In genomic region chr13:25977216-25977615, GRCh38 we compare ENCODE assay signal across 13 cellular contexts.
DNase-seq lines count a peak whose midpoint lies in the region; ATAC-seq and TF ChIP-seq lines count a peak whose summit lies in the region.
"Had no signal": no experiment of that assay in that cellular context is flagged by ENCODE, and none has a peak within 500 bp of the region (broad histone marks: within the 10 kb centered on the region; RNA-seq: fewer than 3 reads in every experiment).

No MANE protein-coding gene starts in this region.

- H3K4me1 Mint-ChIP-seq in activated CD8-positive, alpha-beta T cell treated with anti-CD3 and anti-CD28 coated beads for 36 hours (ENCODE audit: low read depth), result peaks cover 33% of the 10 kb centered on the region
- peaks cover 36% of the 10 kb centered on the region for H3K4me1 Mint-ChIP-seq in activated CD8-positive, alpha-beta T cell treated with anti-CD3 and anti-CD28 coated beads, Interleukin-2, amount 10 ng/mL, durations not matched to agents 7 days and 5 days (ENCODE audit: low read depth)

- no peaks in the 10 kb centered on the region for H3K36me3 Mint-ChIP-seq in activated CD8-positive, alpha-beta T cell treated with anti-CD3 and anti-CD28 coated beads for 36 hours (ENCODE audit: low read depth)
- no peaks in the 10 kb centered on the region for H3K36me3 Mint-ChIP-seq in activated CD8-positive, alpha-beta T cell treated with anti-CD3 and anti-CD28 coated beads, Interleukin-2, amount 10 ng/mL, durations not matched to agents 7 days and 5 days (ENCODE audit: low read depth)

- TF ChIP-seq CTCF in activated CD8-positive, alpha-beta T cell treated with anti-CD3 and anti-CD28 coated beads for 36 hours (IDR thresholded peaks at IDR 0.05), result no peak

- no peak overlapping the region for H3K27ac Mint-ChIP-seq in activated CD8-positive, alpha-beta T cell treated with anti-CD3 and anti-CD28 coated beads for 36 hours
- H3K27ac Mint-ChIP-seq in activated CD8-positive, alpha-beta T cell treated with anti-CD3 and anti-CD28 coated beads, Interleukin-2, amount 10 ng/mL, durations not matched to agents 7 days and 5 days, result no peak overlapping the region

- POLR2A ChIA-PET in activated CD8-positive, alpha-beta T cell treated with anti-CD3 and anti-CD28 coated beads for 36 hours (lab: Charles Lee), result no interaction called here
- POLR2A ChIA-PET in activated CD8-positive, alpha-beta T cell treated with anti-CD3 and anti-CD28 coated beads, Interleukin-2, amount 10 ng/mL, durations not matched to agents 7 days and 5 days (lab: Charles Lee), result interaction anchor here (0.6 kb wide), 1 partner anchor 119 kb away, joined by 3 read pairs; no protein-coding TSS in a partner anchor

- no peaks in the 10 kb centered on the region for H3K9me3 Mint-ChIP-seq in activated CD8-positive, alpha-beta T cell treated with anti-CD3 and anti-CD28 coated beads for 36 hours
- no peaks in the 10 kb centered on the region for H3K9me3 Mint-ChIP-seq in activated CD8-positive, alpha-beta T cell treated with anti-CD3 and anti-CD28 coated beads, Interleukin-2, amount 10 ng/mL, durations not matched to agents 7 days and 5 days (ENCODE audit: insufficient read depth)

- H3K4me3 Mint-ChIP-seq in activated CD8-positive, alpha-beta T cell treated with anti-CD3 and anti-CD28 coated beads for 36 hours, result no peak overlapping the region
- H3K4me3 Mint-ChIP-seq in activated CD8-positive, alpha-beta T cell treated with anti-CD3 and anti-CD28 coated beads, Interleukin-2, amount 10 ng/mL, durations not matched to agents 7 days and 5 days, result no peak overlapping the region

- no peaks in the 10 kb centered on the region for H3K27me3 Mint-ChIP-seq in activated CD8-positive, alpha-beta T cell treated with anti-CD3 and anti-CD28 coated beads for 36 hours
- peaks cover 6% of the 10 kb centered on the region for H3K27me3 Mint-ChIP-seq in activated CD8-positive, alpha-beta T cell treated with anti-CD3 and anti-CD28 coated beads, Interleukin-2, amount 10 ng/mL, durations not matched to agents 7 days and 5 days (ENCODE audit: low read depth)

- DNase-seq in activated CD8-positive, alpha-beta T cell treated with anti-CD3 and anti-CD28 coated beads for 36 hours, result peak; percentile 4
- DNase-seq in activated CD8-positive, alpha-beta T cell treated with anti-CD3 and anti-CD28 coated beads, Interleukin-2, amount 10 ng/mL, durations not matched to agents 7 days and 5 days, result no peak
- DNase-seq in NCI-H82 treated with DMSO at 0.1 percent for 48 hours (lab: John Stamatoyannopoulos, UW; ENCODE audit: unreplicated experiment) (peak; percentile 58), glomerular visceral epithelial cell (ENCODE audit: extremely low spot score) (peak; percentile 23), renal cortical epithelial cell (ENCODE audit: low read depth) (peak; percentile 91), SK-N-DZ (ENCODE audit: low spot score) (no peak), EL (no peak)
- DNase-seq: activated CD4-positive, alpha-beta T cell treated with anti-CD3 and anti-CD28 coated beads for 1 hour; effector CD4-positive, alpha-beta T cell; HCEC 1CT; NCI-H2171 had no signal

- intact Hi-C loops in activated CD8-positive, alpha-beta T cell treated with anti-CD3 and anti-CD28 coated beads for 36 hours (cut with micrococcal nuclease), result no loop called here

- CTCF ChIA-PET in activated CD8-positive, alpha-beta T cell treated with anti-CD3 and anti-CD28 coated beads for 36 hours (lab: Charles Lee), result no interaction called here
- CTCF ChIA-PET in activated CD8-positive, alpha-beta T cell treated with anti-CD3 and anti-CD28 coated beads, Interleukin-2, amount 10 ng/mL, durations not matched to agents 7 days and 5 days (lab: Charles Lee), result no interaction called here

- no peak for ATAC-seq in activated CD8-positive, alpha-beta T cell treated with anti-CD3 and anti-CD28 coated beads for 36 hours
- ATAC-seq in activated CD8-positive, alpha-beta T cell treated with anti-CD3 and anti-CD28 coated beads, Interleukin-2, amount 10 ng/mL, durations not matched to agents 7 days and 5 days, result no peak
- no peak for ATAC-seq in HG02885 (IDR thresholded peaks at IDR 0.05; ENCODE audit: poor library complexity, unreplicated experiment)
- ATAC-seq: Right ventricle myocardium inferior had no signal

Comparison
In these comparisons a context has a peak if more than half of its experiments do, and no peak if none do; other contexts are left out.
1. DNase-seq: peak in activated CD8-positive, alpha-beta T cell treated with anti-CD3 and anti-CD28 coated beads for 36 hours (single experiment), NCI-H82 treated with DMSO at 0.1 percent for 48 hours (single experiment), glomerular visceral epithelial cell (single experiment) and renal cortical epithelial cell (single experiment); none in activated CD8-positive, alpha-beta T cell treated with anti-CD3 and anti-CD28 coated beads, Interleukin-2, amount 10 ng/mL, durations not matched to agents 7 days and 5 days (single experiment), SK-N-DZ (single experiment) and EL (single experiment).